In the genomic region with DNA sequence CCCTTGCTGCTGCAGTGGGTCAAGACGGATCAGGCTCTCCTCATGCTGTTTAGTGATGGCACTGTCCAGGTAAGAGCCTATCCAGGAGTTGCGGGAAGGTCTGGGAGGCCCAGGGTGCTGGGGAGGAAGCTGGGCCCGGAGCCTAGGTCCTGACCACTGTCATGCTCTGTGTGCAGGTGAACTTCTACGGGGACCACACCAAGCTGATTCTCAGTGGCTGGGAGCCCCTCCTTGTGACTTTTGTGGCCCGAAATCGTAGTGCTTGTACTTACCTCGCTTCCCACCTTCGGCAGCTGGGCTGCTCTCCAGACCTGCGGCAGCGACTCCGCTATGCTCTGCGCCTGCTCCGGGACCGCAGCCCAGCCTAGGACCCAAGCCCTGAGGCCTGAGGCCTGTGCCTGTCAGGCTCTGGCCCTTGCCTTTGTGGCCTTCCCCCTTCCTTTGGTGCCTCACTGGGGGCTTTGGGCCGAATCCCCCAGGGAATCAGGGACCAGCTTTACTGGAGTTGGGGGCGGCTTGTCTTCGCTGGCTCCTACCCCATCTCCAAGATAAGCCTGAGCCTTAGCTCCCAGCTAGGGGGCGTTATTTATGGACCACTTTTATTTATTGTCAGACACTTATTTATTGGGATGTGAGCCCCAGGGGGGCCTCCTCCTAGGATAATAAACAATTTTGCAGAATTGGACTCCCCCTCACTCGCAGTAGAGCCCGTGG, we compare ENCODE assay signal across 6 cellular contexts. TPM values are rescaled to one million over a fixed set of nuclear protein-coding genes. Genes with fewer than 3 reads are reported as not detected.
DNase-seq lines count a peak whose midpoint lies in the region; ATAC-seq, FAIRE-seq and TF ChIP-seq lines count a peak whose summit lies in the region.

No MANE protein-coding gene starts in this region.

- H3K27ac Mint-ChIP-seq in CD4-positive, alpha-beta T cell, result peak overlapping the region; percentile 86
- peak overlapping the region; percentile 79 for H3K27ac Mint-ChIP-seq in activated naive CD8-positive, alpha-beta T cell treated with anti-CD3 and anti-CD28 coated beads for 36 hours

- intact Hi-C loops in CD4-positive, alpha-beta T cell (cut with DNase I, micrococcal nuclease), result loop anchor here (10.0 kb wide), 3 partner anchors 179 to 779 kb away; partner anchors contain the start of genes NASP (in 2 of the 2), EIF2B3 (in 1 of the 2), HECTD3 (in 1 of the 2) and UROD (in 1 of the 2)
- intact Hi-C loops in mucosa of descending colon (cut with DNase I, micrococcal nuclease), result no loop called here

- no peaks in the 10 kb centered on the region for H3K9me3 ChIP-seq in CD4-positive, alpha-beta T cell (ENCODE audit: control insufficient read depth, low read length)
- no peaks in the 10 kb centered on the region for H3K9me3 ChIP-seq in mucosa of descending colon

- H3K4me1 ChIP-seq in mucosa of descending colon (ENCODE audit: low read depth), result peaks cover 45% of the 10 kb centered on the region

- peaks cover 4% of the 10 kb centered on the region for H3K27me3 Mint-ChIP-seq in CD4-positive, alpha-beta T cell
- no peaks in the 10 kb centered on the region for H3K27me3 Mint-ChIP-seq in activated naive CD8-positive, alpha-beta T cell treated with anti-CD3 and anti-CD28 coated beads for 36 hours

- peaks cover 72% of the 10 kb centered on the region for H3K4me1 Mint-ChIP-seq in CD4-positive, alpha-beta T cell (ENCODE audit: low read depth)
- H3K4me1 Mint-ChIP-seq in activated naive CD8-positive, alpha-beta T cell treated with anti-CD3 and anti-CD28 coated beads for 36 hours, result peaks cover 74% of the 10 kb centered on the region

- H3K27me3 ChIP-seq in CD4-positive, alpha-beta T cell (ENCODE audit: control insufficient read depth, insufficient read depth, low read length), result no peaks in the 10 kb centered on the region

- CTCF ChIA-PET in CD4-positive, alpha-beta T cell (lab: Charles Lee), result interaction anchor here (1.2 to 6.5 kb wide), 2 partner anchors 14 kb away, joined by 3 to 57 read pairs; no protein-coding TSS in a partner anchor

- H3K4me3 ChIP-seq in mucosa of descending colon, result no peak overlapping the region

- ATAC-seq in CD4-positive, alpha-beta T cell (ENCODE audit: poor library complexity), result no peak
- no peak for ATAC-seq in mucosa of descending colon
- no peak for ATAC-seq in GM21717 (IDR thresholded peaks at IDR 0.05; ENCODE audit: unreplicated experiment)
- ATAC-seq in GM19328 (IDR thresholded peaks at IDR 0.05; ENCODE audit: unreplicated experiment), result no peak

- peak overlapping the region; percentile 73 for H3K4me3 Mint-ChIP-seq in CD4-positive, alpha-beta T cell
- H3K4me3 Mint-ChIP-seq in activated naive CD8-positive, alpha-beta T cell treated with anti-CD3 and anti-CD28 coated beads for 36 hours, result peak overlapping the region; percentile 40

- TF ChIP-seq CTCF in CD4-positive, alpha-beta T cell (IDR thresholded peaks at IDR 0.05), result no peak
- TF ChIP-seq CTCF in mucosa of descending colon (IDR thresholded peaks at IDR 0.05), result no peak

- H3K27ac ChIP-seq in CD4-positive, alpha-beta T cell (ENCODE audit: low read depth, low read length), result peak overlapping the region; percentile 100

- FAIRE-seq in urothelium cell line (lab: Jason Lieb, UNC), result no peak

- POLR2A ChIA-PET in CD4-positive, alpha-beta T cell (lab: Charles Lee), result interaction anchor here (0.7 to 16.3 kb wide), 4 partner anchors 7 to 74 kb away, joined by 4 to 599 read pairs (median 215); partner anchors contain the start of genes BTBD19 and RNU5D-1

- H3K36me3 ChIP-seq in mucosa of descending colon (ENCODE audit: low read depth), result no peaks in the 10 kb centered on the region

- peaks cover 79% of the 10 kb centered on the region for H3K36me3 Mint-ChIP-seq in CD4-positive, alpha-beta T cell (ENCODE audit: low read depth)
- H3K36me3 Mint-ChIP-seq in activated naive CD8-positive, alpha-beta T cell treated with anti-CD3 and anti-CD28 coated beads for 36 hours, result peaks cover 56% of the 10 kb centered on the region

- H3K9me3 Mint-ChIP-seq in CD4-positive, alpha-beta T cell, result no peaks in the 10 kb centered on the region
- H3K9me3 Mint-ChIP-seq in activated naive CD8-positive, alpha-beta T cell treated with anti-CD3 and anti-CD28 coated beads for 36 hours, result no peaks in the 10 kb centered on the region

- peak in 2 of 10 experiments; percentile 7 to 34 for DNase-seq in CD4-positive, alpha-beta T cell
- DNase-seq in activated naive CD8-positive, alpha-beta T cell treated with anti-CD3 and anti-CD28 coated beads for 36 hours, result no peak
- DNase-seq in mucosa of descending colon, result peak in 2 of 3 donors; percentile 34 to 60
- DNase-seq in urothelium cell line (ENCODE audit: low spot score), result no peak

RNA-seq across cellular contexts. Expression of gene DYNLT4, which starts 1.7 kb away (rescaled TPM):
- total RNA-seq in CD4-positive, alpha-beta T cell, result 1 to 10 TPM; 1.8 to 2.1 TPM
- total RNA-seq in activated naive CD8-positive, alpha-beta T cell treated with anti-CD3 and anti-CD28 coated beads for 36 hours, result 1 to 10 TPM in 1 of 2 experiments, under 1 TPM in 1; 0.70 to 1.0 TPM
- 1 to 10 TPM in 1 of 3 donors, under 1 TPM in 1, not detected in 1; 0.67 to 1.6 TPM for total RNA-seq in mucosa of descending colon

RNA-seq across cellular contexts. Expression of gene BTBD19, which starts 2.9 kb away (rescaled TPM):
- total RNA-seq in CD4-positive, alpha-beta T cell, result 10 to 100 TPM; 35.9 to 36.5 TPM
- 1 to 10 TPM; 6.0 to 8.1 TPM for total RNA-seq in activated naive CD8-positive, alpha-beta T cell treated with anti-CD3 and anti-CD28 coated beads for 36 hours
- total RNA-seq in mucosa of descending colon, result 1 to 10 TPM; 2.8 to 4.4 (median 3.2) TPM

RNA-seq across cellular contexts. Expression of gene PLK3, which starts 5.3 kb away (rescaled TPM):
- 100 to 1,000 TPM; 794 TPM for total RNA-seq in CD4-positive, alpha-beta T cell
- total RNA-seq in activated naive CD8-positive, alpha-beta T cell treated with anti-CD3 and anti-CD28 coated beads for 36 hours, result 10 to 100 TPM; 53.3 to 57.1 TPM
- 10 to 100 TPM in 2 of 3 donors, 1 to 10 TPM in 1; 6.4 to 14.5 (median 12.0) TPM for total RNA-seq in mucosa of descending colon

RNA-seq across cellular contexts. Expression of gene BEST4, which starts 17.5 kb away (rescaled TPM):
- total RNA-seq in CD4-positive, alpha-beta T cell, result 1 to 10 TPM; 1.0 TPM
- 1 to 10 TPM; 1.5 to 1.8 TPM for total RNA-seq in activated naive CD8-positive, alpha-beta T cell treated with anti-CD3 and anti-CD28 coated beads for 36 hours
- total RNA-seq in mucosa of descending colon, result 100 to 1,000 TPM in 1 of 3 donors, 10 to 100 TPM in 2; 35.1 to 179 (median 94.0) TPM

RNA-seq across cellular contexts. Expression of gene RPS8, which starts 30.1 kb away (rescaled TPM):
- total RNA-seq in CD4-positive, alpha-beta T cell, result 1,000 to 10,000 TPM; 3,394 to 3,436 TPM
- 1,000 to 10,000 TPM; 2,658 to 2,665 TPM for total RNA-seq in activated naive CD8-positive, alpha-beta T cell treated with anti-CD3 and anti-CD28 coated beads for 36 hours
- total RNA-seq in mucosa of descending colon, result 1,000 to 10,000 TPM; 1,308 to 1,364 (median 1,337) TPM

Comparison
In these comparisons a context has a peak if more than half of its experiments do, and no peak if none do; other contexts are left out.
1. DNase-seq: peak in mucosa of descending colon (2 of 3); none in activated naive CD8-positive, alpha-beta T cell treated with anti-CD3 and anti-CD28 coated beads for 36 hours (single experiment) and urothelium cell line (single experiment).
2. RNA of gene BTBD19, which starts 2.9 kb away (total RNA-seq): 35.9 to 36.5 TPM in CD4-positive, alpha-beta T cell; 6.0 to 8.1 TPM in activated naive CD8-positive, alpha-beta T cell treated with anti-CD3 and anti-CD28 coated beads for 36 hours and 2.8 to 4.4 TPM in mucosa of descending colon; every median in the first group is over 4 times any median in the second.
3. RNA of gene PLK3, which starts 5.3 kb away (total RNA-seq): 794 TPM in CD4-positive, alpha-beta T cell; 53.3 to 57.1 TPM in activated naive CD8-positive, alpha-beta T cell treated with anti-CD3 and anti-CD28 coated beads for 36 hours and 6.4 to 14.5 TPM in mucosa of descending colon; every median in the first group is over 10 times any median in the second.
4. intact Hi-C loops: an anchor here in CD4-positive, alpha-beta T cell (10.0 kb wide); none called in mucosa of descending colon.